26 cellular contexts compared by ENCODE assay signal in genomic region chr14:106841701-106842100, GRCh38.
DNase-seq lines count a peak whose midpoint lies in the region; ATAC-seq, FAIRE-seq and TF ChIP-seq lines count a peak whose summit lies in the region.
"Had no signal": no experiment of that assay in that cellular context is flagged by ENCODE, and none has a peak within 500 bp of the region (broad histone marks: within the 10 kb centered on the region; RNA-seq: fewer than 3 reads in every experiment).

No MANE protein-coding gene starts in this region.

- no peak overlapping the region for H3K9ac ChIP-seq in OCI-LY1 (ENCODE audit: low read length)

- H4K20me1 ChIP-seq in OCI-LY1 (ENCODE audit: insufficient read depth, low read length), result no peaks in the 10 kb centered on the region

- TF ChIP-seq POLR2A in GM12891 (IDR thresholded peaks at IDR 0.05; ENCODE audit: low read depth, low read length) (no peak), adrenal gland (IDR thresholded peaks at IDR 0.05) (no peak)

- POLR2A ChIA-PET in GM10248 (lab: Yijun Ruan, JAX), result no interaction called here

- CTCF ChIA-PET in GM10248 (lab: Yijun Ruan, JAX), result interaction anchor here (1.1 to 14.9 kb wide), 12 partner anchors 9 to 150 kb away, joined by 3 to 541 read pairs (median 8); no protein-coding TSS in a partner anchor

- no peaks in the 10 kb centered on the region for H3K27me3 ChIP-seq in OCI-LY1 (ENCODE audit: insufficient read depth, low read length)
- H3K27me3 ChIP-seq in adrenal gland, result no peaks in the 10 kb centered on the region
- H3K27me3 ChIP-seq: brain microvascular endothelial cell, colonic mucosa, foreskin keratinocyte, hepatocyte had no signal

- WGBS in adrenal gland, 4 donors, result 21 to 39% (median 35%) methylated on average over 3 of the region's 3 CpGs

- no peak overlapping the region for H2AFZ ChIP-seq in OCI-LY1 (ENCODE audit: low read length)
- H2AFZ ChIP-seq: hepatocyte had no signal

- peak overlapping the region; percentile 10 for H3K27ac ChIP-seq in OCI-LY1 (ENCODE audit: low read depth, low read length, poor library complexity, severe bottlenecking)
- peak overlapping the region in 2 of 5 donors; percentile 41 to 68 for H3K27ac ChIP-seq in adrenal gland
- H3K27ac ChIP-seq: brain microvascular endothelial cell, colonic mucosa, foreskin keratinocyte, hepatocyte, HL-60, stomach, tibial artery had no signal

- peak; percentile 5 for FAIRE-seq in GM12891 (lab: Jason Lieb, UNC)
- no peak for FAIRE-seq in urothelium cell line (lab: Jason Lieb, UNC)
- FAIRE-seq: H1 had no signal

- TF ChIP-seq CTCF in OCI-LY1 (IDR thresholded peaks at IDR 0.05; ENCODE audit: low read length) (no peak), adrenal gland (IDR thresholded peaks at IDR 0.05) (no peak), GM10248 (IDR thresholded peaks at IDR 0.05; ENCODE audit: control extremely low read depth, extremely low read depth, low read depth, missing control alignments) (no peak)

- intact Hi-C loops in adrenal gland (cut with DNase I), result no loop called here

- DNase-seq in GM12891 (ENCODE audit: insufficient read length, low spot score), result no peak
- DNase-seq in adrenal gland, result peak; percentile 37 to 74 (median 66)
- DNase-seq in myocyte (ENCODE audit: low read depth), result peak; percentile 73
- no peak for DNase-seq in urothelium cell line (ENCODE audit: low spot score)
- no peak for DNase-seq in GM10248 (ENCODE audit: extremely low spot score)
- DNase-seq: activated CD4-positive, CD25-positive, alpha-beta regulatory T cell treated with anti-CD3 and anti-CD28 coated beads, Interleukin-2, amount 50 U/mL, for 72 hours; activated gamma-delta T cell; brain microvascular endothelial cell; CD8-positive, alpha-beta T cell; colonic mucosa; DMS153; effector memory CD4-positive, alpha-beta T cell; Karpas-422; NCI-H1092 treated with DMSO at 0.1 percent for 48 hours; NCI-H187 treated with DMSO at 0.1 percent for 48 hours; NCI-H748 treated with DMSO at 0.1 percent for 48 hours; SIG-M5; stomach; T-helper 1 cell; tibial artery had no signal

- no peaks in the 10 kb centered on the region for H3K9me2 ChIP-seq in OCI-LY1 (ENCODE audit: low read depth, low read length)

- H3K4me2 ChIP-seq in OCI-LY1 (ENCODE audit: low read length), result no peak overlapping the region
- H3K4me2 ChIP-seq: hepatocyte had no signal

- H3K9me3 ChIP-seq in OCI-LY1 (ENCODE audit: low read length), result peaks cover 7% of the 10 kb centered on the region; the same call in 1 of the 2 replicates
- H3K9me3 ChIP-seq in adrenal gland (replicated peaks in 1 of 3), result no peaks in the 10 kb centered on the region
- H3K9me3 ChIP-seq: colonic mucosa, stomach, tibial artery had no signal

- peaks cover 16% of the 10 kb centered on the region for H3K36me3 ChIP-seq in OCI-LY1 (ENCODE audit: insufficient read depth, low read length)
- H3K36me3 ChIP-seq in adrenal gland (replicated peaks in 1 of 2), result no peaks in the 10 kb centered on the region
- H3K36me3 ChIP-seq: brain microvascular endothelial cell, colonic mucosa, stomach, tibial artery had no signal

- no peaks in the 10 kb centered on the region for H3F3A ChIP-seq in OCI-LY1 (ENCODE audit: insufficient read depth, low read length)

- ATAC-seq in HG02884 (IDR thresholded peaks at IDR 0.05; ENCODE audit: unreplicated experiment), result no peak
- ATAC-seq: CD8-positive, alpha-beta T cell; foreskin keratinocyte had no signal

- H3K4me3 ChIP-seq in OCI-LY1 (ENCODE audit: low read depth, low read length, poor library complexity, severe bottlenecking), result no peak overlapping the region
- no peak overlapping the region for H3K4me3 ChIP-seq in adrenal gland
- H3K4me3 ChIP-seq: colonic mucosa, hepatocyte, stomach, tibial artery had no signal

- peaks cover 12% of the 10 kb centered on the region for H3K79me2 ChIP-seq in OCI-LY1 (ENCODE audit: insufficient read depth, low read length)
- H3K79me2 ChIP-seq: hepatocyte had no signal

- H3K4me1 ChIP-seq in OCI-LY1 (ENCODE audit: insufficient read depth, low read length, severe bottlenecking) (peaks cover 24% of the 10 kb centered on the region), adrenal gland (replicated peaks in 1 of 2) (peaks cover 3 to 15% of the 10 kb centered on the region in 2 donors)
- H3K4me1 ChIP-seq: foreskin keratinocyte had no signal

TF ChIP-seq in GM12891, 5 proteins besides CTCF, POLR2A, EP300 and RAD21:
- TF ChIP-seq PAX5 (IDR thresholded peaks at IDR 0.05; ENCODE audit: insufficient read depth, low read length, severe bottlenecking), result no peak
- TF ChIP-seq POU2F2 (IDR thresholded peaks at IDR 0.05; ENCODE audit: low read depth, low read length), result no peak
- no peak for TF ChIP-seq POLR2AphosphoS5 (IDR thresholded peaks at IDR 0.05; ENCODE audit: low read depth, low read length)
- TF ChIP-seq TAF1 (IDR thresholded peaks at IDR 0.05; ENCODE audit: low read depth, low read length), result no peak
TF ChIP-seq in GM12891: peak in this region for 0.

Comparison
In these comparisons a context has a peak if more than half of its experiments do, and no peak if none do; other contexts are left out.
1. DNase-seq: peak in adrenal gland (7 of 7) and myocyte (single experiment); none in GM12891 (single experiment), urothelium cell line (single experiment) and GM10248 (single experiment).